In the genomic region with DNA sequence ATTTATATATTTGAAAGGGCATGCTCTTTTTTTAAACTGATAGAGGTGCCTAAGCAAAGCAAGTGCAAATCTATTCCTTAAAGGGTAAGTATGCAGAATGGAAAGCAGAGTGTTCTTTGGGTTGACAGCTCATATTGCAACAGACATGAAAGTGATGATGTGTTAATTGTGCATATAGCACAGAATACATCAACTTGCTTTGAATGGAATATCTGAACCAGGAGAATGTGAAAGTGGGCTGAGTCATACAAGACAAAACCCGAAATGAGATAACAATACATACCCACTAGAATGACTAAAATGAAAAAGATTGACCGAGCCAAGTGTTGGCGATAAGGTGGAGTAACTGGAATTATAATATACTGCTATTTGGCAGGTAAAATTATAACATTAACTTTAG, we compare ENCODE assay signal across 17 cellular contexts. TPM values are rescaled to one million over a fixed set of nuclear protein-coding genes. Genes with fewer than 3 reads are reported as not detected.
A peak's percentile ranks its signal among the peaks of the same experiment; 100 is the strongest.
DNase-seq lines count a peak whose midpoint lies in the region; ATAC-seq and TF ChIP-seq lines count a peak whose summit lies in the region.
"Had no signal": no experiment of that assay in that cellular context is flagged by ENCODE, and none has a peak within 500 bp of the region (broad histone marks: within the 10 kb centered on the region; RNA-seq: fewer than 3 reads in every experiment).

No MANE protein-coding gene starts in this region.

- no peak overlapping the region for H3K27ac Mint-ChIP-seq in activated CD8-positive, alpha-beta memory T cell treated with anti-CD3 and anti-CD28 coated beads, Interleukin-2, amount 10 ng/mL, durations not matched to agents 7 days and 5 days
- H3K27ac Mint-ChIP-seq: CD4-positive, CD25-positive, alpha-beta regulatory T cell had no signal

- peak; percentile 28 for ATAC-seq in activated CD8-positive, alpha-beta memory T cell treated with anti-CD3 and anti-CD28 coated beads, Interleukin-2, amount 10 ng/mL, durations not matched to agents 7 days and 5 days
- no peak for ATAC-seq in GM19467 (IDR thresholded peaks at IDR 0.05; ENCODE audit: unreplicated experiment)

- TF ChIP-seq CTCF in GM12865 (IDR thresholded peaks at IDR 0.05; ENCODE audit: insufficient read depth, low read depth, low read length, missing control alignments) (no peak), epithelial cell of esophagus (IDR thresholded peaks at IDR 0.05; ENCODE audit: insufficient read depth, low read depth, low read length, missing control alignments) (no peak)

- DNase-seq in activated CD8-positive, alpha-beta memory T cell treated with anti-CD3 and anti-CD28 coated beads, Interleukin-2, amount 10 ng/mL, durations not matched to agents 7 days and 5 days = no peak
- no peak for DNase-seq in activated CD8-positive, alpha-beta memory T cell treated with anti-CD3 and anti-CD28 coated beads, Interleukin-2, amount 50 U/mL, for 4 hours
- peak; percentile 30 for DNase-seq in GM12865 (ENCODE audit: low read depth)
- peak; percentile 19 for DNase-seq in NCI-H226
- DNase-seq in epithelial cell of esophagus (ENCODE audit: low read depth) = peak; percentile 23
- no peak for DNase-seq in cortex of kidney (lab: John Stamatoyannopoulos, UW)
- DNase-seq in GM03348 (ENCODE audit: low spot score) = no peak
- DNase-seq: CD4-positive, CD25-positive, alpha-beta regulatory T cell; NCI-H1105; NCI-H146; NCI-H2029; NCI-H2227 treated with DMSO at 0.1 percent for 48 hours; NCI-H510A treated with DMSO at 0.1 percent for 48 hours; NCI-H748 treated with DMSO at 0.1 percent for 48 hours had no signal

- CTCF ChIA-PET in activated CD8-positive, alpha-beta memory T cell treated with anti-CD3 and anti-CD28 coated beads, Interleukin-2, amount 10 ng/mL, durations not matched to agents 7 days and 5 days (lab: Charles Lee) = interaction anchor here (0.9 to 3.1 kb wide), 20 partner anchors 15 to 568 kb away, joined by 3 to 24 read pairs (median 4); partner anchors contain the start of genes C4BPB, CD55, CR2 and PFKFB2

- no peaks in the 10 kb centered on the region for H3K9me3 Mint-ChIP-seq in activated CD8-positive, alpha-beta memory T cell treated with anti-CD3 and anti-CD28 coated beads, Interleukin-2, amount 10 ng/mL, durations not matched to agents 7 days and 5 days (ENCODE audit: low read depth)
- H3K9me3 Mint-ChIP-seq: CD4-positive, CD25-positive, alpha-beta regulatory T cell had no signal

- H3K27me3 Mint-ChIP-seq in activated CD8-positive, alpha-beta memory T cell treated with anti-CD3 and anti-CD28 coated beads, Interleukin-2, amount 10 ng/mL, durations not matched to agents 7 days and 5 days = peaks cover 61% of the 10 kb centered on the region

- no peak overlapping the region for H3K4me3 Mint-ChIP-seq in activated CD8-positive, alpha-beta memory T cell treated with anti-CD3 and anti-CD28 coated beads, Interleukin-2, amount 10 ng/mL, durations not matched to agents 7 days and 5 days
- H3K4me3 Mint-ChIP-seq: CD4-positive, CD25-positive, alpha-beta regulatory T cell had no signal

- H3K4me1 Mint-ChIP-seq in activated CD8-positive, alpha-beta memory T cell treated with anti-CD3 and anti-CD28 coated beads, Interleukin-2, amount 10 ng/mL, durations not matched to agents 7 days and 5 days = peaks cover 15% of the 10 kb centered on the region

- no peaks in the 10 kb centered on the region for H3K36me3 Mint-ChIP-seq in activated CD8-positive, alpha-beta memory T cell treated with anti-CD3 and anti-CD28 coated beads, Interleukin-2, amount 10 ng/mL, durations not matched to agents 7 days and 5 days
- H3K36me3 Mint-ChIP-seq: CD4-positive, CD25-positive, alpha-beta regulatory T cell had no signal

- H3K4me3 ChIP-seq in GM12865 (ENCODE audit: low read depth, low read length) (no peak overlapping the region), epithelial cell of esophagus (ENCODE audit: low read length) (no peak overlapping the region)

RNA-seq across cellular contexts. Expression of gene CR1, which starts 4.3 kb away (rescaled TPM):
- under 1 TPM in 1 of 2 experiments, not detected in 1; 0.18 TPM for total RNA-seq in activated CD8-positive, alpha-beta memory T cell treated with anti-CD3 and anti-CD28 coated beads, Interleukin-2, amount 10 ng/mL, durations not matched to agents 7 days and 5 days
- total RNA-seq: A673, HT1080 had no signal

RNA-seq across cellular contexts. Expression of gene CR2, which starts 46.2 kb away (rescaled TPM):
- not detected for total RNA-seq in activated CD8-positive, alpha-beta memory T cell treated with anti-CD3 and anti-CD28 coated beads, Interleukin-2, amount 10 ng/mL, durations not matched to agents 7 days and 5 days
- total RNA-seq: A673, HT1080 had no signal

Comparison
In these comparisons a context has a peak if more than half of its experiments do, and no peak if none do; other contexts are left out.
1. DNase-seq: peak in GM12865 (single experiment), NCI-H226 (single experiment) and epithelial cell of esophagus (single experiment); none in activated CD8-positive, alpha-beta memory T cell treated with anti-CD3 and anti-CD28 coated beads, Interleukin-2, amount 10 ng/mL, durations not matched to agents 7 days and 5 days (single experiment), activated CD8-positive, alpha-beta memory T cell treated with anti-CD3 and anti-CD28 coated beads, Interleukin-2, amount 50 U/mL, for 4 hours (single experiment), cortex of kidney (single experiment) and GM03348 (single experiment).